8 cellular contexts compared by ENCODE assay signal in genomic region chr3:153621988-153622387, GRCh38.
DNase-seq lines count a peak whose midpoint lies in the region; ATAC-seq and TF ChIP-seq lines count a peak whose summit lies in the region.

No MANE protein-coding gene starts in this region.

- ATAC-seq in GM19023 (IDR thresholded peaks at IDR 0.05; ENCODE audit: unreplicated experiment) = peak; percentile 97
- ATAC-seq in HG03039 (IDR thresholded peaks at IDR 0.05; ENCODE audit: unreplicated experiment) = peak; percentile 96

- no peak overlapping the region for H3K4me3 ChIP-seq in vagina

- no peak for TF ChIP-seq POLR2A in vagina (IDR thresholded peaks at IDR 0.05)

- no peaks in the 10 kb centered on the region for H3K27me3 ChIP-seq in vagina

- intact Hi-C loops in vagina (cut with DNase I) = no loop called here

- H3K36me3 ChIP-seq in vagina = no peaks in the 10 kb centered on the region

- DNase-seq in AML-193 (lab: John Stamatoyannopoulos, UW) (peak; percentile 23 to 48), vagina (ENCODE audit: extremely low spot score in 2 of 2) (no peak), COLO829 (ENCODE audit: low spot score) (no peak), NCI-H446 (lab: John Stamatoyannopoulos, UW) (no peak)
- peak; percentile 19 for DNase-seq in activated CD4-positive, alpha-beta T cell treated with anti-CD3 and anti-CD28 coated beads for 48 hours
- no peak for DNase-seq in activated CD8-positive, alpha-beta memory T cell treated with anti-CD3 and anti-CD28 coated beads for 24 hours

- no peaks in the 10 kb centered on the region for H3K4me1 ChIP-seq in vagina

- TF ChIP-seq CTCF in vagina (IDR thresholded peaks at IDR 0.05) = no peak

- H3K27ac ChIP-seq in vagina = no peak overlapping the region

- no peaks in the 10 kb centered on the region for H3K9me3 ChIP-seq in vagina

Comparison
In these comparisons a context has a peak if more than half of its experiments do, and no peak if none do; other contexts are left out.
1. DNase-seq: peak in AML-193 (2 of 2) and activated CD4-positive, alpha-beta T cell treated with anti-CD3 and anti-CD28 coated beads for 48 hours (single experiment); none in vagina (0 of 2), COLO829 (single experiment), NCI-H446 (0 of 2) and activated CD8-positive, alpha-beta memory T cell treated with anti-CD3 and anti-CD28 coated beads for 24 hours (single experiment).